17 cellular contexts compared by ENCODE assay signal in the genomic region with DNA sequence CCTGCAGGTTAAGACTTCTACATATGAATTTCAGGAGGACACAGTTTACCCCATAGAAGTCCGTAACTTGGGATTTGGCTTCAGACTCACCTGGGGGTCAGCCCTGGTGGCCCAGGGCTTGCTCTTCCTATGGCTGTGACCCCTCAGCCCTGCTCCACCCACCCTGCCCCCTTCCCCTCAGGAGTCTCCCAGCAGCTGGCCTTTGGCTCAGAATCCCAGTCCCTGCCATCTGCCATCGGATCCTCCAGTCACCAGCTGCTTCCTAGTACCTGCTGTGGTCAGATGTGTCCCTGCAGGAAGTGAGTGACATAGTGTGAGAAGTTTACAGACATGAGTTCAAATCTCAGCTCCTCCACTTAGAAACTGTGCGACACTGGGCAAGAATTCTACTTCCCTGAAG.
"Had no signal": no experiment of that assay in that cellular context is flagged by ENCODE, and none has a peak within 500 bp of the region (broad histone marks: within the 10 kb centered on the region; RNA-seq: fewer than 3 reads in every experiment).

No MANE protein-coding gene starts in this region.

- DNase-seq: activated CD4-positive, alpha-beta T cell treated with anti-CD3 and anti-CD28 coated beads for 48 hours; activated CD4-positive, alpha-beta T cell treated with anti-CD3 and anti-CD28 coated beads, Interleukin-2, amount 50 U/mL, for 48 hours; activated CD4-positive, CD25-positive, alpha-beta regulatory T cell treated with anti-CD3 and anti-CD28 coated beads, Interleukin-2, amount 50 U/mL, for 72 hours; activated CD8-positive, alpha-beta memory T cell treated with anti-CD3 and anti-CD28 coated beads, Interleukin-2, amount 10 ng/mL, durations not matched to agents 7 days and 5 days; activated effector memory CD4-positive, alpha-beta T cell treated with Interleukin-2 at 50 U/mL for 16 hours; activated naive CD4-positive, alpha-beta T cell; activated T-cell treated with anti-CD3 and anti-CD28 coated beads, Interleukin-2, amount 50 U/mL, for 24 hours; Kasumi-1; NCI-H1048; NCI-H1930; NCI-H510A; NCI-H526 treated with DMSO at 0.1 percent for 48 hours; SHP77 treated with DMSO at 0.1 percent for 48 hours had no signal

- H3K27ac ChIP-seq: ascending aorta, Peyer's patch had no signal

- H3K27me3 ChIP-seq: ascending aorta, body of pancreas, Peyer's patch had no signal

- H3K4me1 ChIP-seq: ascending aorta, body of pancreas, Peyer's patch had no signal

- ATAC-seq: activated CD8-positive, alpha-beta memory T cell treated with anti-CD3 and anti-CD28 coated beads, Interleukin-2, amount 10 ng/mL, durations not matched to agents 7 days and 5 days; WTC11 had no signal

- H3K36me3 ChIP-seq: ascending aorta, Peyer's patch had no signal

- H3K4me3 ChIP-seq: ascending aorta, body of pancreas, Peyer's patch had no signal

- H3K9me3 ChIP-seq: ascending aorta, body of pancreas, Peyer's patch had no signal
